Comparison of ENCODE assay signal across 8 cellular contexts in the genomic region with DNA sequence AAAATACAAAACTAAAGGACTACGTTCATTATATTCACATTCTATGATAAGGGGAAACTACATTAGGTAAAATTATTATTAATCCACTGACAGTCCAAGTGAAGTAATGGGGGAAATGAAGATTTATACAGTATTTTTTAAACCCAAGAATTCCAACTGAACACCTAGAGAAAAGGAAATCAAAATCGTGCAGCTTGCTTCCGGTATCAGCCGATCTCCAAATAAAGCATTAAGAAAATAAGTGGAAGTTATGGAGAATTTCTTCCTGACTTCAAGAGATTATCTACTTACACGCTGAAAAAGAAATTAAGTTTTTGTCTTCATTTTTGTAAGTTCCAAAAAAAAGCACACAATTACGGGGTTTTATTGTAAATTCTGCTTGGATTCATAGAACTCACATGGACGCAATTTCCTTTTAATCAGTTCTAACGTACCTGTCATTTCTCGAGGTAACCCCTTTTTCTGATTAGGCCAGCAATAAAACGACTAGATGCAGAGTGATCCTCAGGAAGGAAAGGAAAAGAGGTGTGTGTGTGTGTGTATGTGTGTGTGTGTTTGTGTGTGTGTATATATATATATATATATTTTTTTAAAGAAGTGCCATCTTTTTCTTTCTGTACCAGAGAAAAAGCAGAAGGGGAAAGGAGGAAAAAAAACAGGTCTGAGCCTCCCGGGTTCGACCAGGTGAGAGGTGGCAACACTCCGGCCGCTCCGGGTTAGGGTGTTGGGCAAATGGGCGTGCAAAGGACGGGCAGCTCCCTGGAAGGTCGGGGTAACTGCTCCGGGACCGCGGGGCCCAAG. TPM values are rescaled to one million over a fixed set of nuclear protein-coding genes. Genes with fewer than 3 reads are reported as not detected.
A peak's percentile ranks its signal among the peaks of the same experiment; 100 is the strongest.
DNase-seq lines count a peak whose midpoint lies in the region; ATAC-seq and TF ChIP-seq lines count a peak whose summit lies in the region.

No MANE protein-coding gene starts in this region.

- no peaks in the 10 kb centered on the region for H3K27me3 ChIP-seq in prostate gland (replicated peaks; ENCODE audit: insufficient read depth)

- no peak for DNase-seq in activated naive CD4-positive, alpha-beta T cell treated with anti-CD3 and anti-CD28 coated beads, Interleukin-2, amount 50 U/mL, for 16 hours
- DNase-seq in T-helper 2 cell treated with Interferon-gamma antibody and Interleukin-4, amounts not matched to agents 5 μg/mL and 100 μg/mL, for 36 hours (ENCODE audit: low spot score), result no peak
- DNase-seq in fibroblast of pulmonary artery (ENCODE audit: low read depth), result peak; percentile 9
- DNase-seq in prostate gland (ENCODE audit: low spot score), result no peak
- DNase-seq in sciatic nerve (ENCODE audit: low spot score), result no peak
- DNase-seq in activated CD4-positive, alpha-beta T cell treated with anti-CD3 and anti-CD28 coated beads, Interleukin-2, amount 50 U/mL, for 4 hours, result no peak

- H3K4me3 Mint-ChIP-seq in activated naive CD4-positive, alpha-beta T cell treated with anti-CD3 and anti-CD28 coated beads, Interleukin-2, amount 50 U/mL, for 24 hours, result peak overlapping the region; percentile 98
- peak overlapping the region; percentile 91 for H3K4me3 Mint-ChIP-seq in T-helper 2 cell treated with Interferon-gamma antibody and Interleukin-4, amounts not matched to agents 5 μg/mL and 100 μg/mL, for 36 hours

- peaks cover 4% of the 10 kb centered on the region for H3K36me3 Mint-ChIP-seq in activated naive CD4-positive, alpha-beta T cell treated with anti-CD3 and anti-CD28 coated beads, Interleukin-2, amount 50 U/mL, for 24 hours
- peaks cover 18% of the 10 kb centered on the region for H3K36me3 Mint-ChIP-seq in T-helper 2 cell treated with Interferon-gamma antibody and Interleukin-4, amounts not matched to agents 5 μg/mL and 100 μg/mL, for 36 hours (ENCODE audit: low read depth)

- H3K27me3 Mint-ChIP-seq in activated naive CD4-positive, alpha-beta T cell treated with anti-CD3 and anti-CD28 coated beads, Interleukin-2, amount 50 U/mL, for 24 hours, result no peaks in the 10 kb centered on the region
- no peaks in the 10 kb centered on the region for H3K27me3 Mint-ChIP-seq in T-helper 2 cell treated with Interferon-gamma antibody and Interleukin-4, amounts not matched to agents 5 μg/mL and 100 μg/mL, for 36 hours (ENCODE audit: low read depth)

- intact Hi-C loops in prostate gland (cut with DNase I), result loop anchor here (2.0 to 10.0 kb wide), 3 partner anchors 101 to 581 kb away; a partner anchor contains a TSS
- intact Hi-C loops in sciatic nerve (cut with DNase I), result no loop called here

- ATAC-seq in HG02885 (IDR thresholded peaks at IDR 0.05; ENCODE audit: poor library complexity, unreplicated experiment) (no peak), sciatic nerve (no peak)

- peak overlapping the region; percentile 97 for H3K27ac Mint-ChIP-seq in activated naive CD4-positive, alpha-beta T cell treated with anti-CD3 and anti-CD28 coated beads, Interleukin-2, amount 50 U/mL, for 24 hours
- H3K27ac Mint-ChIP-seq in T-helper 2 cell treated with Interferon-gamma antibody and Interleukin-4, amounts not matched to agents 5 μg/mL and 100 μg/mL, for 36 hours, result peak overlapping the region; percentile 96

- no peaks in the 10 kb centered on the region for H3K9me3 ChIP-seq in prostate gland

- no peaks in the 10 kb centered on the region for H3K4me1 ChIP-seq in prostate gland (replicated peaks)

- no peaks in the 10 kb centered on the region for H3K36me3 ChIP-seq in prostate gland

- H3K9me3 Mint-ChIP-seq in activated naive CD4-positive, alpha-beta T cell treated with anti-CD3 and anti-CD28 coated beads, Interleukin-2, amount 50 U/mL, for 24 hours, result no peaks in the 10 kb centered on the region
- no peaks in the 10 kb centered on the region for H3K9me3 Mint-ChIP-seq in T-helper 2 cell treated with Interferon-gamma antibody and Interleukin-4, amounts not matched to agents 5 μg/mL and 100 μg/mL, for 36 hours

- no peak for TF ChIP-seq CTCF in fibroblast of pulmonary artery (IDR thresholded peaks at IDR 0.05; ENCODE audit: low read length, missing control alignments)
- TF ChIP-seq CTCF in prostate gland (IDR thresholded peaks at IDR 0.05), result no peak

- peaks cover 53% of the 10 kb centered on the region for H3K4me1 Mint-ChIP-seq in activated naive CD4-positive, alpha-beta T cell treated with anti-CD3 and anti-CD28 coated beads, Interleukin-2, amount 50 U/mL, for 24 hours
- peaks cover 53% of the 10 kb centered on the region for H3K4me1 Mint-ChIP-seq in T-helper 2 cell treated with Interferon-gamma antibody and Interleukin-4, amounts not matched to agents 5 μg/mL and 100 μg/mL, for 36 hours (ENCODE audit: low read depth)

- 2% methylated on average over 21 of the region's 21 CpGs for WGBS in prostate gland

- peak overlapping the region; percentile 84 for H3K4me3 ChIP-seq in fibroblast of pulmonary artery (replicated peaks; ENCODE audit: low read depth, low read length)
- H3K4me3 ChIP-seq in prostate gland, result peak overlapping the region; percentile 80 to 87

- no peak for TF ChIP-seq POLR2A in prostate gland (IDR thresholded peaks at IDR 0.05)

- H3K27ac ChIP-seq in prostate gland, result peak overlapping the region; percentile 93 to 97

RNA-seq across cellular contexts. Expression of a gene that starts 1.1 kb away (rescaled TPM):
- 10 to 100 TPM; 35.9 to 80.3 TPM for total RNA-seq in prostate gland
- total RNA-seq in sciatic nerve, result 61.3 TPM
